14 cellular contexts compared by ENCODE assay signal in genomic region chr19:36401475-36401874, GRCh38. TPM values are rescaled to one million over a fixed set of nuclear protein-coding genes. Genes with fewer than 3 reads are reported as not detected.
DNase-seq lines count a peak whose midpoint lies in the region; ATAC-seq and TF ChIP-seq lines count a peak whose summit lies in the region.
"Had no signal": no experiment of that assay in that cellular context is flagged by ENCODE, and none has a peak within 500 bp of the region (broad histone marks: within the 10 kb centered on the region; RNA-seq: fewer than 3 reads in every experiment).

No MANE protein-coding gene starts in this region.

- peaks cover 11% of the 10 kb centered on the region for H3K36me3 Mint-ChIP-seq in T-helper 17 cell (ENCODE audit: low read depth)
- H3K36me3 Mint-ChIP-seq in stimulated activated memory B cell treated with anti-CD40 and anti-IgM and Interleukin-4, amounts not matched to agents 10 μg/mL and 1 μg/mL and 100 μg/mL, for 72 hours = peaks cover 69% of the 10 kb centered on the region

- H3K27me3 Mint-ChIP-seq in T-helper 17 cell = no peaks in the 10 kb centered on the region
- no peaks in the 10 kb centered on the region for H3K27me3 Mint-ChIP-seq in stimulated activated memory B cell treated with anti-CD40 and anti-IgM and Interleukin-4, amounts not matched to agents 10 μg/mL and 1 μg/mL and 100 μg/mL, for 72 hours

- no peak overlapping the region for H3K4me3 Mint-ChIP-seq in T-helper 17 cell
- H3K4me3 Mint-ChIP-seq in stimulated activated memory B cell treated with anti-CD40 and anti-IgM and Interleukin-4, amounts not matched to agents 10 μg/mL and 1 μg/mL and 100 μg/mL, for 72 hours = peak overlapping the region; percentile 29

- H3K9me3 Mint-ChIP-seq in stimulated activated memory B cell treated with anti-CD40 and anti-IgM and Interleukin-4, amounts not matched to agents 10 μg/mL and 1 μg/mL and 100 μg/mL, for 72 hours = peaks cover 12% of the 10 kb centered on the region

- H3K27ac Mint-ChIP-seq in T-helper 17 cell = no peak overlapping the region
- peak overlapping the region; percentile 69 for H3K27ac Mint-ChIP-seq in stimulated activated memory B cell treated with anti-CD40 and anti-IgM and Interleukin-4, amounts not matched to agents 10 μg/mL and 1 μg/mL and 100 μg/mL, for 72 hours

- no peaks in the 10 kb centered on the region for H3K27me3 ChIP-seq in H7 (ENCODE audit: control insufficient read depth, insufficient read depth, low read length)

- ATAC-seq in T-helper 17 cell = peak; percentile 48
- peak; percentile 93 for ATAC-seq in stimulated activated memory B cell treated with anti-CD40 and anti-IgM and Interleukin-4, amounts not matched to agents 10 μg/mL and 1 μg/mL and 100 μg/mL, for 72 hours
- ATAC-seq: HCT116 had no signal

- TF ChIP-seq CTCF in GM12865 (IDR thresholded peaks at IDR 0.05; ENCODE audit: insufficient read depth, low read depth, low read length, missing control alignments) = no peak

- DNase-seq in GM12865 (ENCODE audit: low read depth) (peak; percentile 18), MV-4-11 (lab: John Stamatoyannopoulos, UW) (peak; percentile 99), T-helper 17 cell (no peak), H7 (no peak), NCI-H2107 (lab: John Stamatoyannopoulos, UW) (no peak), cortex of kidney (lab: John Stamatoyannopoulos, UW) (no peak)
- DNase-seq: C1 segment of cervical spinal cord, EL, NCI-H1105, NCI-H1694 treated with DMSO at 0.1 percent for 48 hours, NCI-H446, RPMI8226 had no signal

- H3K9me3 ChIP-seq in T-helper 17 cell (ENCODE audit: control insufficient read depth, low read length, poor library complexity, severe bottlenecking) = peaks cover 7% of the 10 kb centered on the region

- H3K36me3 ChIP-seq in H7 (replicated peaks; ENCODE audit: control insufficient read depth, insufficient read depth, low read length) = peaks cover 22% of the 10 kb centered on the region

- H3K4me3 ChIP-seq in GM12865 (ENCODE audit: low read depth, low read length) (no peak overlapping the region), H7 (ENCODE audit: insufficient read depth, low read depth, low read length) (no peak overlapping the region)

- no peaks in the 10 kb centered on the region for H3K4me1 Mint-ChIP-seq in T-helper 17 cell
- H3K4me1 Mint-ChIP-seq in stimulated activated memory B cell treated with anti-CD40 and anti-IgM and Interleukin-4, amounts not matched to agents 10 μg/mL and 1 μg/mL and 100 μg/mL, for 72 hours = peaks cover 18% of the 10 kb centered on the region

RNA-seq across cellular contexts. Expression of gene ZFP82, which starts 17.0 kb away (rescaled TPM):
- 1 to 10 TPM; 1.4 to 2.2 TPM for total RNA-seq in T-helper 17 cell
- 7.3 and 12.2 TPM in 2 replicates for total RNA-seq in H7 (2014; rRNA removed; shearing (Covaris generic))

RNA-seq across cellular contexts. Expression of gene ZFP14, which starts 22.5 kb away (rescaled TPM):
- 1 to 10 TPM; 3.5 to 4.7 TPM for total RNA-seq in T-helper 17 cell
- total RNA-seq in H7 (2014; rRNA removed; shearing (Covaris generic)) = 4.2 and 5.7 TPM in 2 replicates

Comparison
In these comparisons a context has a peak if more than half of its experiments do, and no peak if none do; other contexts are left out.
1. DNase-seq: peak in GM12865 (single experiment) and MV-4-11 (single experiment); none in T-helper 17 cell (0 of 3), H7 (single experiment), NCI-H2107 (single experiment) and cortex of kidney (single experiment).